ENCODE assay signal across 8 cellular contexts in the genomic region with DNA sequence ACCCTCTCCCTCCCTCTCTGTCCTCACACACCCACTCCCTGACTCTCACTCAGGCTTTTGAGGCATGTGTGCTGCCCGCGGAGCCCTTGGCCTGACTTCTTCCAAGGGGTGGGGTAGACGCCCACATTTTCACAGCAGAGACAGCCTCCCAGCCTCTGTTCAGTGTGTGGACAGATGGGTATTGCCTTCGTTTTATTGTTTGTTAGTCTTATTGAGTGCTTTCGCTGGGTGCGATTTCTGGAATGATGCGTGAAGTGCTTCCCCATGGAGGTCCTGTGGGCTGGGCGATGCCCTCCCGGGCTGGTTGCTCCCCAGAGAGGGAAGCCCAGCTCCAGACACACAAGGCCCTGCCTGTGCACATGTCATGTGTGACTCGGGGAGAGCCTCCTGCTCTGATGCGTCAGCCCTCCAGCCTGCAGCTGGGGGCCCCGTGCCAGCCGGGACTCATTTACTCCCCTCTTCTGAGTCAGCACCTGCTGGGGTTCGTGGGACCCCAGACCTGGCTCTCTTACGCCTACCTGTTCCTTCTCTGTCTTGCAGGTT. TPM values are rescaled to one million over a fixed set of nuclear protein-coding genes. Genes with fewer than 3 reads are reported as not detected.
DNase-seq lines count a peak whose midpoint lies in the region; ATAC-seq and TF ChIP-seq lines count a peak whose summit lies in the region.

No MANE protein-coding gene starts in this region.

- CTCF ChIA-PET in activated CD4-positive, alpha-beta T cell treated with anti-CD3 and anti-CD28 coated beads, Interleukin-2, amount 10 ng/mL, durations not matched to agents 7 days and 5 days (lab: Charles Lee), result interaction anchor here (1.0 kb wide), 1 partner anchor 20 kb away, joined by 4 read pairs; no protein-coding TSS in a partner anchor

- TF ChIP-seq CTCF in fibroblast of lung (conservative IDR thresholded peaks at IDR 0.05 in 1 of 2, IDR thresholded peaks at IDR 0.05 in 1 of 2; ENCODE audit: low read depth in 1 of 2, low read length in 2 of 2), result no peak

- peaks cover 6% of the 10 kb centered on the region for H3K36me3 ChIP-seq in fibroblast of lung (ENCODE audit: control insufficient read depth, insufficient read depth, low read length)

- peak overlapping the region; percentile 81 for H3K27ac ChIP-seq in fibroblast of lung (ENCODE audit: insufficient read depth, low read length)

- peaks cover 57% of the 10 kb centered on the region for H3K4me1 Mint-ChIP-seq in activated CD4-positive, alpha-beta T cell treated with anti-CD3 and anti-CD28 coated beads, Interleukin-2, amount 10 ng/mL, durations not matched to agents 7 days and 5 days

- H3K4me3 ChIP-seq in fibroblast of lung (replicated peaks in 1 of 4; ENCODE audit: control extremely low read depth in 1 of 4, insufficient read depth in 1 of 4, low read depth in 3 of 4, low read length in 4 of 4), result peak overlapping the region in 1 of 4 experiments; percentile 17

- POLR2A ChIA-PET in activated CD4-positive, alpha-beta T cell treated with anti-CD3 and anti-CD28 coated beads, Interleukin-2, amount 10 ng/mL, durations not matched to agents 7 days and 5 days (lab: Charles Lee), result no interaction called here

- H3K9ac ChIP-seq in fibroblast of lung (ENCODE audit: insufficient read depth, low read length), result no peak overlapping the region

- peaks cover 24% of the 10 kb centered on the region for H3K4me1 ChIP-seq in fibroblast of lung (ENCODE audit: control insufficient read depth, extremely low read depth, insufficient read depth, low read length)

- intact Hi-C loops in cardiac septum (cut with DNase I), result no loop called here

- no peaks in the 10 kb centered on the region for H4K20me1 ChIP-seq in fibroblast of lung (ENCODE audit: control insufficient read depth, extremely low read depth, insufficient read depth, low read length)

- H3K27me3 Mint-ChIP-seq in activated CD4-positive, alpha-beta T cell treated with anti-CD3 and anti-CD28 coated beads, Interleukin-2, amount 10 ng/mL, durations not matched to agents 7 days and 5 days, result no peaks in the 10 kb centered on the region

- DNase-seq in GM03348 (ENCODE audit: low spot score) (peak; percentile 85), fibroblast of lung (ENCODE audit: low read depth in 2 of 2) (peak; percentile 62 to 85), cardiac septum (ENCODE audit: low spot score) (no peak), NCI-H1436 treated with DMSO at 0.1 percent for 48 hours (lab: John Stamatoyannopoulos, UW) (no peak), GM19240 (ENCODE audit: insufficient read length, low spot score) (no peak)
- no peak for DNase-seq in activated CD4-positive, alpha-beta T cell treated with anti-CD3 and anti-CD28 coated beads, Interleukin-2, amount 10 ng/mL, durations not matched to agents 7 days and 5 days
- peak; percentile 36 to 45 for DNase-seq in stimulated activated CD8-positive, alpha-beta memory T cell treated with anti-CD3 and anti-CD28 coated beads, Interleukin-7, amount 100 ng/mL, for 48 hours (ENCODE audit: extremely low read depth in 1 of 2, low read depth in 1 of 2)

- H3K4me2 ChIP-seq in fibroblast of lung (ENCODE audit: extremely low read depth, insufficient read depth, low read length), result peak overlapping the region; percentile 62

- H3K9me3 ChIP-seq in fibroblast of lung (ENCODE audit: control insufficient read depth, insufficient read depth, low read depth, low read length), result no peaks in the 10 kb centered on the region

- H3K79me2 ChIP-seq in fibroblast of lung (ENCODE audit: control insufficient read depth, insufficient read depth, low read length), result peaks cover 34% of the 10 kb centered on the region

- no peaks in the 10 kb centered on the region for H3K27me3 ChIP-seq in fibroblast of lung (ENCODE audit: control insufficient read depth, insufficient read depth, low read length)

- H3K36me3 Mint-ChIP-seq in activated CD4-positive, alpha-beta T cell treated with anti-CD3 and anti-CD28 coated beads, Interleukin-2, amount 10 ng/mL, durations not matched to agents 7 days and 5 days (ENCODE audit: low read depth), result peaks cover 3% of the 10 kb centered on the region

- H3K4me3 Mint-ChIP-seq in activated CD4-positive, alpha-beta T cell treated with anti-CD3 and anti-CD28 coated beads, Interleukin-2, amount 10 ng/mL, durations not matched to agents 7 days and 5 days, result peak overlapping the region; percentile 23

- ATAC-seq in HG02588 (IDR thresholded peaks at IDR 0.05; ENCODE audit: unreplicated experiment), result no peak

- H3K9me3 Mint-ChIP-seq in activated CD4-positive, alpha-beta T cell treated with anti-CD3 and anti-CD28 coated beads, Interleukin-2, amount 10 ng/mL, durations not matched to agents 7 days and 5 days, result no peaks in the 10 kb centered on the region

- peak overlapping the region; percentile 81 for H3K27ac Mint-ChIP-seq in activated CD4-positive, alpha-beta T cell treated with anti-CD3 and anti-CD28 coated beads, Interleukin-2, amount 10 ng/mL, durations not matched to agents 7 days and 5 days

- no peak overlapping the region for H2AFZ ChIP-seq in fibroblast of lung (ENCODE audit: low read length)

RNA-seq across cellular contexts. Expression of gene PDXK, which starts 14.7 kb away (rescaled TPM):
- total RNA-seq in activated CD4-positive, alpha-beta T cell treated with anti-CD3 and anti-CD28 coated beads, Interleukin-2, amount 10 ng/mL, durations not matched to agents 7 days and 5 days, result 10 to 100 TPM; 74.0 to 81.4 TPM
- 46.2 and 47.4 TPM in 2 replicates for total RNA-seq in fibroblast of lung
- 146 and 162 TPM in 2 replicates for polyA plus RNA-seq in fibroblast of lung
- 110 and 133 TPM in 2 replicates for polyA plus RNA-seq in fibroblast of lung (2012)
- 200 and 210 TPM in 2 replicates for polyA minus RNA-seq in fibroblast of lung (ENCODE audit: low replicate concordance)
- total RNA-seq in cardiac septum, result 56.9 TPM

RNA-seq across cellular contexts. Expression of gene CSTB, which starts 42.5 kb away (rescaled TPM):
- 10 to 100 TPM; 44.4 to 48.7 TPM for total RNA-seq in activated CD4-positive, alpha-beta T cell treated with anti-CD3 and anti-CD28 coated beads, Interleukin-2, amount 10 ng/mL, durations not matched to agents 7 days and 5 days
- total RNA-seq in fibroblast of lung (9.8 and 24.8 TPM in 2 replicates), cardiac septum (34.6 TPM)
- polyA plus RNA-seq in fibroblast of lung, result 72.5 and 120 TPM in 2 replicates
- polyA plus RNA-seq in fibroblast of lung (2012), result 94.6 and 141 TPM in 2 replicates
- polyA minus RNA-seq in fibroblast of lung (ENCODE audit: low replicate concordance), result 22.9 and 26.3 TPM in 2 replicates

RNA-seq across cellular contexts. Expression of gene RRP1, which starts 55.8 kb away (rescaled TPM):
- 10 to 100 TPM; 25.3 to 28.5 TPM for total RNA-seq in activated CD4-positive, alpha-beta T cell treated with anti-CD3 and anti-CD28 coated beads, Interleukin-2, amount 10 ng/mL, durations not matched to agents 7 days and 5 days
- 12.7 and 14.4 TPM in 2 replicates for total RNA-seq in fibroblast of lung
- 8.6 and 14.0 TPM in 2 replicates for polyA plus RNA-seq in fibroblast of lung
- polyA plus RNA-seq in fibroblast of lung (2012), result 16.9 and 26.7 TPM in 2 replicates
- polyA minus RNA-seq in fibroblast of lung (ENCODE audit: low replicate concordance), result 15.7 and 56.9 TPM in 2 replicates
- 10.3 TPM for total RNA-seq in cardiac septum

Comparison
In these comparisons a context has a peak if more than half of its experiments do, and no peak if none do; other contexts are left out.
1. DNase-seq: peak in GM03348 (single experiment), fibroblast of lung (2 of 2) and stimulated activated CD8-positive, alpha-beta memory T cell treated with anti-CD3 and anti-CD28 coated beads, Interleukin-7, amount 100 ng/mL, for 48 hours (2 of 2); none in activated CD4-positive, alpha-beta T cell treated with anti-CD3 and anti-CD28 coated beads, Interleukin-2, amount 10 ng/mL, durations not matched to agents 7 days and 5 days (single experiment), cardiac septum (single experiment), NCI-H1436 treated with DMSO at 0.1 percent for 48 hours (single experiment) and GM19240 (single experiment).